15 cellular contexts compared by ENCODE assay signal in genomic region chr10:33381897-33382578, GRCh38. TPM values are rescaled to one million over a fixed set of nuclear protein-coding genes. Genes with fewer than 3 reads are reported as not detected.
A peak's percentile ranks its signal among the peaks of the same experiment; 100 is the strongest.
DNase-seq lines count a peak whose midpoint lies in the region; ATAC-seq and TF ChIP-seq lines count a peak whose summit lies in the region.
"Had no signal": no experiment of that assay in that cellular context is flagged by ENCODE, and none has a peak within 500 bp of the region (broad histone marks: within the 10 kb centered on the region; RNA-seq: fewer than 3 reads in every experiment).

No MANE protein-coding gene starts in this region.

- H3K4me1 Mint-ChIP-seq in neural crest cell, result peaks cover 40% of the 10 kb centered on the region
- H3K4me1 Mint-ChIP-seq in activated CD8-positive, alpha-beta memory T cell treated with anti-CD3 and anti-CD28 coated beads, Interleukin-2, amount 10 ng/mL, durations not matched to agents 7 days and 5 days, result peaks cover 5% of the 10 kb centered on the region
- H3K4me1 Mint-ChIP-seq: CD8-positive, alpha-beta memory T cell had no signal

- no peak overlapping the region for H2AFZ ChIP-seq in fibroblast of lung (ENCODE audit: low read length)

- H3K79me2 ChIP-seq in fibroblast of lung (ENCODE audit: control insufficient read depth, insufficient read depth, low read length), result no peaks in the 10 kb centered on the region

- CTCF ChIA-PET in activated CD8-positive, alpha-beta memory T cell treated with anti-CD3 and anti-CD28 coated beads, Interleukin-2, amount 10 ng/mL, durations not matched to agents 7 days and 5 days (lab: Charles Lee), result no interaction called here

- H3K36me3 Mint-ChIP-seq in neural crest cell (ENCODE audit: low read depth), result no peaks in the 10 kb centered on the region
- H3K36me3 Mint-ChIP-seq in activated CD8-positive, alpha-beta memory T cell treated with anti-CD3 and anti-CD28 coated beads, Interleukin-2, amount 10 ng/mL, durations not matched to agents 7 days and 5 days, result no peaks in the 10 kb centered on the region
- H3K36me3 Mint-ChIP-seq: CD8-positive, alpha-beta memory T cell had no signal

- H3K4me3 Mint-ChIP-seq in neural crest cell, result peak overlapping the region; percentile 16
- no peak overlapping the region for H3K4me3 Mint-ChIP-seq in activated CD8-positive, alpha-beta memory T cell treated with anti-CD3 and anti-CD28 coated beads, Interleukin-2, amount 10 ng/mL, durations not matched to agents 7 days and 5 days
- H3K4me3 Mint-ChIP-seq: CD8-positive, alpha-beta memory T cell had no signal

- no peaks in the 10 kb centered on the region for H4K20me1 ChIP-seq in fibroblast of lung (ENCODE audit: control insufficient read depth, extremely low read depth, insufficient read depth, low read length)

- H3K36me3 ChIP-seq in fibroblast of lung (ENCODE audit: control insufficient read depth, insufficient read depth, low read length), result no peaks in the 10 kb centered on the region
- H3K36me3 ChIP-seq: prostate gland had no signal

- H3K27ac ChIP-seq in fibroblast of lung (ENCODE audit: insufficient read depth, low read length), result peak overlapping the region; percentile 56
- H3K27ac ChIP-seq: body of pancreas, prostate gland had no signal

- no peak for ATAC-seq in activated CD8-positive, alpha-beta memory T cell treated with anti-CD3 and anti-CD28 coated beads, Interleukin-2, amount 10 ng/mL, durations not matched to agents 7 days and 5 days
- no peak for ATAC-seq in GM18511 (IDR thresholded peaks at IDR 0.05; ENCODE audit: unreplicated experiment)
- ATAC-seq: body of pancreas had no signal

- TF ChIP-seq CTCF in AG10803 (conservative IDR thresholded peaks at IDR 0.05; ENCODE audit: low read length) (no peak), fibroblast of lung (conservative IDR thresholded peaks at IDR 0.05 in 1 of 2, IDR thresholded peaks at IDR 0.05 in 1 of 2; ENCODE audit: low read depth in 1 of 2, low read length in 2 of 2) (no peak), neural crest cell (conservative IDR thresholded peaks at IDR 0.05) (no peak)

- peaks cover 15% of the 10 kb centered on the region for H3K4me1 ChIP-seq in fibroblast of lung (ENCODE audit: control insufficient read depth, extremely low read depth, insufficient read depth, low read length)
- H3K4me1 ChIP-seq: body of pancreas, prostate gland had no signal

- no peaks in the 10 kb centered on the region for H3K9me3 Mint-ChIP-seq in neural crest cell
- no peaks in the 10 kb centered on the region for H3K9me3 Mint-ChIP-seq in activated CD8-positive, alpha-beta memory T cell treated with anti-CD3 and anti-CD28 coated beads, Interleukin-2, amount 10 ng/mL, durations not matched to agents 7 days and 5 days (ENCODE audit: low read depth)
- H3K9me3 Mint-ChIP-seq: activated T-helper 2 cell treated with anti-CD3 and anti-CD28 coated beads, Interferon-gamma antibody, Interleukin-2, Interleukin-4, amounts not matched to agents 10 μg/mL and 5 μg/mL and 100 μg/mL, durations not matched to agents 14 hours and 24 hours and 36 hours; CD8-positive, alpha-beta memory T cell had no signal

- no peak overlapping the region for H3K27ac Mint-ChIP-seq in neural crest cell (ENCODE audit: unreplicated experiment)
- no peak overlapping the region for H3K27ac Mint-ChIP-seq in activated CD8-positive, alpha-beta memory T cell treated with anti-CD3 and anti-CD28 coated beads, Interleukin-2, amount 10 ng/mL, durations not matched to agents 7 days and 5 days
- H3K27ac Mint-ChIP-seq: activated T-helper 2 cell treated with anti-CD3 and anti-CD28 coated beads, Interferon-gamma antibody, Interleukin-2, Interleukin-4, amounts not matched to agents 10 μg/mL and 5 μg/mL and 100 μg/mL, durations not matched to agents 14 hours and 24 hours and 36 hours; CD8-positive, alpha-beta memory T cell had no signal

- H3K27me3 Mint-ChIP-seq in neural crest cell (ENCODE audit: low read depth), result no peaks in the 10 kb centered on the region
- H3K27me3 Mint-ChIP-seq in activated CD8-positive, alpha-beta memory T cell treated with anti-CD3 and anti-CD28 coated beads, Interleukin-2, amount 10 ng/mL, durations not matched to agents 7 days and 5 days, result peaks cover 8% of the 10 kb centered on the region

- H3K4me2 ChIP-seq in fibroblast of lung (ENCODE audit: extremely low read depth, insufficient read depth, low read length), result peak overlapping the region; percentile 63

- H3K4me3 ChIP-seq in AG10803 (ENCODE audit: low read length), result no peak overlapping the region
- peak overlapping the region in 1 of 4 experiments; percentile 12 for H3K4me3 ChIP-seq in fibroblast of lung (replicated peaks in 1 of 4; ENCODE audit: control extremely low read depth in 1 of 4, insufficient read depth in 1 of 4, low read depth in 3 of 4, low read length in 4 of 4)
- H3K4me3 ChIP-seq: body of pancreas, prostate gland had no signal

- H3K9ac ChIP-seq in fibroblast of lung (ENCODE audit: insufficient read depth, low read length), result no peak overlapping the region

- DNase-seq in AG10803 (ENCODE audit: low read depth), result peak; percentile 100
- peak; percentile 20 for DNase-seq in HuH-7.5 (ENCODE audit: low spot score)
- peak; percentile 73 to 87 for DNase-seq in fibroblast of lung (ENCODE audit: low read depth in 2 of 2)
- no peak for DNase-seq in neural crest cell (ENCODE audit: low read depth, low spot score)
- no peak for DNase-seq in activated CD8-positive, alpha-beta memory T cell treated with anti-CD3 and anti-CD28 coated beads, Interleukin-2, amount 10 ng/mL, durations not matched to agents 7 days and 5 days
- DNase-seq in T1000 (lab: John Stamatoyannopoulos, UW), result no peak
- no peak for DNase-seq in effector CD8-positive, alpha-beta T cell (lab: John Stamatoyannopoulos, UW)
- DNase-seq: activated CD4-positive, alpha-beta T cell treated with anti-CD3 and anti-CD28 coated beads, Interleukin-2, amount 50 U/mL, for 48 hours; body of pancreas; CD8-positive, alpha-beta memory T cell; NCI-H1436; NCI-H526 had no signal

- H3K9me3 ChIP-seq in fibroblast of lung (ENCODE audit: control insufficient read depth, insufficient read depth, low read depth, low read length), result no peaks in the 10 kb centered on the region
- H3K9me3 ChIP-seq: body of pancreas, prostate gland had no signal

- no peaks in the 10 kb centered on the region for H3K27me3 ChIP-seq in fibroblast of lung (ENCODE audit: control insufficient read depth, insufficient read depth, low read length)
- H3K27me3 ChIP-seq: body of pancreas had no signal

RNA-seq across cellular contexts. Expression of gene NRP1, which starts 47.6 kb away (rescaled TPM):
- total RNA-seq in fibroblast of lung (362 and 373 TPM in 2 replicates), neural crest cell (14.5 and 16.1 TPM in 2 replicates)
- polyA plus RNA-seq in fibroblast of lung, result 187 and 307 TPM in 2 replicates
- polyA plus RNA-seq in fibroblast of lung (2012), result 195 and 285 TPM in 2 replicates
- polyA minus RNA-seq in fibroblast of lung (ENCODE audit: low replicate concordance), result 203 and 273 TPM in 2 replicates
- total RNA-seq in activated CD8-positive, alpha-beta memory T cell treated with anti-CD3 and anti-CD28 coated beads, Interleukin-2, amount 10 ng/mL, durations not matched to agents 7 days and 5 days, result 1 to 10 TPM in 1 of 2 experiments, under 1 TPM in 1; 0.55 to 2.0 TPM
- polyA plus RNA-seq: CD8-positive, alpha-beta memory T cell had no signal

Comparison
In these comparisons a context has a peak if more than half of its experiments do, and no peak if none do; other contexts are left out.
1. DNase-seq: peak in AG10803 (single experiment), HuH-7.5 (single experiment) and fibroblast of lung (2 of 2); none in neural crest cell (single experiment), activated CD8-positive, alpha-beta memory T cell treated with anti-CD3 and anti-CD28 coated beads, Interleukin-2, amount 10 ng/mL, durations not matched to agents 7 days and 5 days (single experiment), T1000 (single experiment) and effector CD8-positive, alpha-beta T cell (single experiment).
2. RNA of gene NRP1, which starts 47.6 kb away (total RNA-seq): 362 to 373 TPM in fibroblast of lung; 14.5 to 16.1 TPM in neural crest cell and 0.55 to 2.0 TPM in activated CD8-positive, alpha-beta memory T cell treated with anti-CD3 and anti-CD28 coated beads, Interleukin-2, amount 10 ng/mL, durations not matched to agents 7 days and 5 days; every median in the first group is over 10 times any median in the second.